Comparison of ENCODE assay signal across 8 cellular contexts in genomic region chr21:44487831-44488230, GRCh38. TPM values are rescaled to one million over a fixed set of nuclear protein-coding genes. Genes with fewer than 3 reads are reported as not detected.
DNase-seq lines count a peak whose midpoint lies in the region; ATAC-seq, FAIRE-seq and TF ChIP-seq lines count a peak whose summit lies in the region.

No MANE protein-coding gene starts in this region.

- FAIRE-seq in pancreas (lab: Jason Lieb, UNC) = no peak

- no peak overlapping the region for H2AFZ ChIP-seq in GM23248

- H3K4me1 ChIP-seq in GM23248 (ENCODE audit: insufficient read depth) (no peaks in the 10 kb centered on the region), foreskin keratinocyte (no peaks in the 10 kb centered on the region), pancreas (no peaks in the 10 kb centered on the region), suprapubic skin (no peaks in the 10 kb centered on the region)

- intact Hi-C loops in activated CD4-positive, alpha-beta T cell treated with anti-CD3 and anti-CD28 coated beads, Interleukin-2, amount 10 ng/mL, durations not matched to agents 24 days and 14 days (cut with micrococcal nuclease) = no loop called here
- intact Hi-C loops in pancreas (cut with DNase I) = no loop called here

- no peaks in the 10 kb centered on the region for H3F3A ChIP-seq in GM23248 (ENCODE audit: insufficient read depth)

- in situ Hi-C loops in GM23248 (cut with MboI) = no loop called here

- peaks cover 6% of the 10 kb centered on the region; the same call in 1 of the 2 replicates for H3K27me3 ChIP-seq in GM23248 (replicated peaks; ENCODE audit: insufficient read depth)
- H3K27me3 ChIP-seq in foreskin keratinocyte = no peaks in the 10 kb centered on the region
- H3K27me3 ChIP-seq in pancreas = no peaks in the 10 kb centered on the region
- peaks cover 9% of the 10 kb centered on the region for H3K27me3 ChIP-seq in suprapubic skin

- DNase-seq in GM23248 = peak; percentile 53
- peak; percentile 84 for DNase-seq in activated CD4-positive, alpha-beta T cell treated with anti-CD3 and anti-CD28 coated beads, Interleukin-2, amount 10 ng/mL, durations not matched to agents 24 days and 14 days
- no peak for DNase-seq in foreskin keratinocyte
- no peak for DNase-seq in pancreas
- DNase-seq in putamen (ENCODE audit: low spot score) = no peak
- DNase-seq in suprapubic skin (ENCODE audit: low spot score in 2 of 2) = no peak

- H3K4me1 Mint-ChIP-seq in activated CD4-positive, alpha-beta T cell treated with anti-CD3 and anti-CD28 coated beads, Interleukin-2, amount 10 ng/mL, durations not matched to agents 24 days and 14 days = peaks cover 2% of the 10 kb centered on the region

- H3K4me3 ChIP-seq in GM23248 (no peak overlapping the region), pancreas (no peak overlapping the region), suprapubic skin (no peak overlapping the region)

- no peak overlapping the region for H3K4me3 Mint-ChIP-seq in activated CD4-positive, alpha-beta T cell treated with anti-CD3 and anti-CD28 coated beads, Interleukin-2, amount 10 ng/mL, durations not matched to agents 24 days and 14 days

- no peak overlapping the region for H3K4me2 ChIP-seq in GM23248 (ENCODE audit: unreplicated experiment)

- no peak overlapping the region for H3K27ac Mint-ChIP-seq in activated CD4-positive, alpha-beta T cell treated with anti-CD3 and anti-CD28 coated beads, Interleukin-2, amount 10 ng/mL, durations not matched to agents 24 days and 14 days

- peaks cover 10% of the 10 kb centered on the region for H3K27me3 Mint-ChIP-seq in activated CD4-positive, alpha-beta T cell treated with anti-CD3 and anti-CD28 coated beads, Interleukin-2, amount 10 ng/mL, durations not matched to agents 24 days and 14 days

- H3K27ac ChIP-seq in 22Rv1 (no peak overlapping the region), GM23248 (no peak overlapping the region), foreskin keratinocyte (no peak overlapping the region), pancreas (no peak overlapping the region), suprapubic skin (no peak overlapping the region)

- H3K36me3 Mint-ChIP-seq in activated CD4-positive, alpha-beta T cell treated with anti-CD3 and anti-CD28 coated beads, Interleukin-2, amount 10 ng/mL, durations not matched to agents 24 days and 14 days (ENCODE audit: low read depth) = peaks cover 2% of the 10 kb centered on the region

- 7 to 15% methylated on average over 4 of the region's 4 CpGs for WGBS in GM23248 (ENCODE audit: low coverage in 1 of 2, low lambda C conversion rate in 2 of 2, missing lambda C conversion rate in 2 of 2), 2 experiments
- 37 to 47% methylated on average over 4 of the region's 4 CpGs for WGBS in pancreas, 2 donors
- WGBS in suprapubic skin = 56% methylated on average over 4 of the region's 4 CpGs

- H3K9me3 Mint-ChIP-seq in activated CD4-positive, alpha-beta T cell treated with anti-CD3 and anti-CD28 coated beads, Interleukin-2, amount 10 ng/mL, durations not matched to agents 24 days and 14 days = peaks cover 15% of the 10 kb centered on the region

- H3K9me2 ChIP-seq in GM23248 (ENCODE audit: insufficient read depth) = no peaks in the 10 kb centered on the region

- no peak overlapping the region for H3K9ac ChIP-seq in GM23248

- H4K20me1 ChIP-seq in GM23248 (ENCODE audit: insufficient read depth) = no peaks in the 10 kb centered on the region

- ATAC-seq in foreskin keratinocyte = no peak
- no peak for ATAC-seq in pancreas
- ATAC-seq in HG03565 (IDR thresholded peaks at IDR 0.05; ENCODE audit: unreplicated experiment) = no peak

- TF ChIP-seq EP300 in suprapubic skin (IDR thresholded peaks at IDR 0.05) = no peak

- TF ChIP-seq POLR2A in suprapubic skin (IDR thresholded peaks at IDR 0.05) = no peak

- H3K9me3 ChIP-seq in GM23248 (ENCODE audit: low read depth) = no peaks in the 10 kb centered on the region
- no peaks in the 10 kb centered on the region for H3K9me3 ChIP-seq in pancreas
- peaks cover 7% of the 10 kb centered on the region for H3K9me3 ChIP-seq in suprapubic skin

- H3K36me3 ChIP-seq in GM23248 (ENCODE audit: low read depth) = no peaks in the 10 kb centered on the region
- H3K36me3 ChIP-seq in pancreas = no peaks in the 10 kb centered on the region
- H3K36me3 ChIP-seq in suprapubic skin = no peaks in the 10 kb centered on the region

- no peaks in the 10 kb centered on the region for H3K79me2 ChIP-seq in GM23248 (ENCODE audit: insufficient read depth)

- peak; percentile 79 for TF ChIP-seq CTCF in 22Rv1 (IDR thresholded peaks at IDR 0.05)
- peak; percentile 61 for TF ChIP-seq CTCF in foreskin keratinocyte (conservative IDR thresholded peaks at IDR 0.05)
- TF ChIP-seq CTCF in pancreas (IDR thresholded peaks at IDR 0.05) = no peak
- TF ChIP-seq CTCF in suprapubic skin (IDR thresholded peaks at IDR 0.05) = peak in 1 of 2 donors; percentile 8

RNA-seq across cellular contexts. Expression of gene LRRC3, which starts 32.5 kb away (rescaled TPM):
- total RNA-seq in GM23248 (2014; rRNA removed; shearing (Covaris generic)) = 0.32 and 0.38 TPM in 2 replicates
- polyA plus RNA-seq in GM23248 (2016; fragmentation: Nextera tagmentation; extraction: Ambion mirVana) (0.28 and 0.29 TPM in 2 replicates), foreskin keratinocyte (1.3 and 1.4 TPM in 2 replicates), pancreas (under 1 TPM; 0.46 to 0.66 TPM)
- 2.3 and 2.4 TPM in 2 replicates for total RNA-seq in activated CD4-positive, alpha-beta T cell treated with anti-CD3 and anti-CD28 coated beads, Interleukin-2, amount 10 ng/mL, durations not matched to agents 24 days and 14 days
- total RNA-seq in foreskin keratinocyte (2.0 and 2.6 TPM in 2 replicates), pancreas (1 to 10 TPM in 1 of 6 donors, under 1 TPM in 5; 0.35 to 1.7 (median 0.45) TPM), suprapubic skin (1 to 10 TPM; 3.9 to 6.2 (median 4.7) TPM)

RNA-seq across cellular contexts. Expression of gene KRTAP10-1, which starts 52.2 kb away (rescaled TPM):
- total RNA-seq in GM23248 (2014; rRNA removed; shearing (Covaris generic)) = not detected in 2 replicates
- polyA plus RNA-seq in GM23248 (2016; fragmentation: Nextera tagmentation; extraction: Ambion mirVana) (not detected in 2 replicates), foreskin keratinocyte (not detected in 2 replicates), pancreas (not detected)
- total RNA-seq in activated CD4-positive, alpha-beta T cell treated with anti-CD3 and anti-CD28 coated beads, Interleukin-2, amount 10 ng/mL, durations not matched to agents 24 days and 14 days = not detected in 2 replicates
- total RNA-seq in foreskin keratinocyte (not detected in 2 replicates), pancreas (not detected), suprapubic skin (1 to 10 TPM in 2 of 4 donors, under 1 TPM in 1, not detected in 1; 0.83 to 8.5 (median 2.6) TPM)

Comparison
In these comparisons a context has a peak if more than half of its experiments do, and no peak if none do; other contexts are left out.
1. CTCF ChIP-seq: peak in 22Rv1 (single experiment) and foreskin keratinocyte (single experiment); none in pancreas (0 of 4).
2. DNase-seq: peak in GM23248 (single experiment) and activated CD4-positive, alpha-beta T cell treated with anti-CD3 and anti-CD28 coated beads, Interleukin-2, amount 10 ng/mL, durations not matched to agents 24 days and 14 days (single experiment); none in foreskin keratinocyte (0 of 2), pancreas (0 of 6), putamen (single experiment) and suprapubic skin (0 of 2).